In the genomic region with DNA sequence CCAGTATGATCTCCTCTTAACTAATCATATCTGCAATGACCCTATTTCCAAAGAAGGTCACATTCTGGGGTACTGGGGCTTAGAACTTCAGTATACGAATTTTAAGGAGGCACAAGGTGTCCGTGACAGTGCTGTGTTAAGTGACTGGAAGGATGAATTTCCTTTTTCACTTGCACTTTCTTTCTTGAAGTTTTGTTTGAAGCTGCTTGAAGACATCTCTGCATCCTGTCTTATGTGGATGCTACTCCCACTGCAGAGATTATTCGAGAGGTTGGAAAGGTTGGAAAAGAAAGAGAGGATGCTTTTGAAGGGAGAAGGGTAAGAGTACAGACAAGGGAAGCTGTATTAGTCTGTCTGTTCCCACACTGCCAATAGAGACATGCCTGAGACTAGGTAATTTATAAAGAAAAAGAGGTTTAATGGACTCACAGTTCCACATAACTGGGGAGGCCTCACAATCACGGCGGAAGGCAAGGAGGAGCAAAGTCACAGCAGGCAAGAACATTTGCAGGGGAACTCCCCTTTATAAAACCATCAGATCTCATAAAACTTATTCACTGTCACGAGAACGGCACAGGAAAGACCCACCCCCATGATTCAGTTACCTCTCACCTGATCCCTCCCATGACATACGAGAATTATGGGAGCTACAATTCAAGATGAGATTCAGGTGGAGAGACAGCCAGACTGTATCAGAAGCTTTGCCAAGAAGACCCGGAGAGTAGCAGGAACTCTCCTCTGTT, we compare ENCODE assay signal across 14 cellular contexts. TPM values are rescaled to one million over a fixed set of nuclear protein-coding genes. Genes with fewer than 3 reads are reported as not detected.
A peak's percentile ranks its signal among the peaks of the same experiment; 100 is the strongest.
DNase-seq lines count a peak whose midpoint lies in the region; ATAC-seq and TF ChIP-seq lines count a peak whose summit lies in the region.
"Had no signal": no experiment of that assay in that cellular context is flagged by ENCODE, and none has a peak within 500 bp of the region (broad histone marks: within the 10 kb centered on the region; RNA-seq: fewer than 3 reads in every experiment).

No MANE protein-coding gene starts in this region.

- CTCF ChIA-PET in PC-3 (lab: Charles Lee), result interaction anchor here (1.0 to 1.1 kb wide), 2 partner anchors 26 to 98 kb away, joined by 3 read pairs; no protein-coding TSS in a partner anchor
- CTCF ChIA-PET in activated CD4-positive, alpha-beta memory T cell treated with anti-CD3 and anti-CD28 coated beads, Interleukin-2, amount 10 ng/mL, durations not matched to agents 7 days and 5 days (lab: Charles Lee), result interaction anchor here (1.1 to 6.3 kb wide), 4 partner anchors 16 to 45 kb away, joined by 3 to 29 read pairs (median 6); a partner anchor contains a TSS

- no peaks in the 10 kb centered on the region; the same call in 1 of the 2 replicates for H3K79me2 ChIP-seq in PC-3 (ENCODE audit: low read length)

- H3K4me2 ChIP-seq in PC-3 (ENCODE audit: low read length), result peak overlapping the region; percentile 68
- H3K4me2 ChIP-seq: BLaER1 had no signal

- H3K4me1 ChIP-seq in PC-3 (ENCODE audit: insufficient read depth, low read length), result peaks cover 29% of the 10 kb centered on the region

- peaks cover 16% of the 10 kb centered on the region for H3K9me3 Mint-ChIP-seq in activated CD4-positive, alpha-beta memory T cell treated with anti-CD3 and anti-CD28 coated beads, Interleukin-2, amount 10 ng/mL, durations not matched to agents 7 days and 5 days
- H3K9me3 Mint-ChIP-seq in nephron progenitor cell, result peaks cover 7% of the 10 kb centered on the region

- H3K9me2 ChIP-seq in PC-3 (replicated peaks; ENCODE audit: low read length), result no peaks in the 10 kb centered on the region

- H3K27me3 Mint-ChIP-seq in activated CD4-positive, alpha-beta memory T cell treated with anti-CD3 and anti-CD28 coated beads, Interleukin-2, amount 10 ng/mL, durations not matched to agents 7 days and 5 days, result peaks cover 54% of the 10 kb centered on the region
- H3K27me3 Mint-ChIP-seq in nephron progenitor cell (ENCODE audit: low read depth, poor library complexity), result peaks cover 20% of the 10 kb centered on the region

- H4K20me1 ChIP-seq in PC-3 (ENCODE audit: low read length), result no peaks in the 10 kb centered on the region
- H4K20me1 ChIP-seq: BLaER1 had no signal

- no peaks in the 10 kb centered on the region for H3K27me3 ChIP-seq in PC-3 (ENCODE audit: low read length)
- H3K27me3 ChIP-seq: BLaER1, brain microvascular endothelial cell had no signal

- H3K9me3 ChIP-seq in PC-3 (ENCODE audit: low read length), result no peaks in the 10 kb centered on the region
- H3K9me3 ChIP-seq: BLaER1 had no signal

- H3K36me3 ChIP-seq in PC-3 (ENCODE audit: low read depth, low read length), result no peaks in the 10 kb centered on the region
- H3K36me3 ChIP-seq: BLaER1, brain microvascular endothelial cell had no signal

- H3K4me3 ChIP-seq in PC-3 (ENCODE audit: low read length), result no peak overlapping the region
- H3K4me3 ChIP-seq: BLaER1 had no signal

- H3K4me3 Mint-ChIP-seq in activated CD4-positive, alpha-beta memory T cell treated with anti-CD3 and anti-CD28 coated beads, Interleukin-2, amount 10 ng/mL, durations not matched to agents 7 days and 5 days, result no peak overlapping the region
- H3K4me3 Mint-ChIP-seq in nephron progenitor cell, result no peak overlapping the region

- intact Hi-C loops in PC-3 (cut with micrococcal nuclease), result loop anchor here (1.0 to 2.0 kb wide), 4 partner anchors 16 to 99 kb away; no protein-coding TSS in a partner anchor

- no peak for TF ChIP-seq CTCF in PC-3 (conservative IDR thresholded peaks at IDR 0.05; ENCODE audit: low read depth, low read length)
- TF ChIP-seq CTCF in nephron progenitor cell (IDR thresholded peaks at IDR 0.05), result no peak

- peaks cover 52% of the 10 kb centered on the region for H3K36me3 Mint-ChIP-seq in activated CD4-positive, alpha-beta memory T cell treated with anti-CD3 and anti-CD28 coated beads, Interleukin-2, amount 10 ng/mL, durations not matched to agents 7 days and 5 days (ENCODE audit: low read depth)
- H3K36me3 Mint-ChIP-seq in nephron progenitor cell (ENCODE audit: low read depth), result peaks cover 11% of the 10 kb centered on the region

- 0 out of 2 replicates have a peak overlapping the region, but pooled peaks have one; percentile 7 for H2AFZ ChIP-seq in PC-3 (ENCODE audit: low read length)

- H3F3A ChIP-seq in PC-3 (ENCODE audit: low read length, unreplicated experiment), result no peaks in the 10 kb centered on the region

- H3K27ac Mint-ChIP-seq in activated CD4-positive, alpha-beta memory T cell treated with anti-CD3 and anti-CD28 coated beads, Interleukin-2, amount 10 ng/mL, durations not matched to agents 7 days and 5 days, result peak overlapping the region; percentile 6
- no peak overlapping the region for H3K27ac Mint-ChIP-seq in nephron progenitor cell

- peak overlapping the region; percentile 78 for H3K9ac ChIP-seq in PC-3 (ENCODE audit: low read length)
- H3K9ac ChIP-seq: BLaER1 had no signal

- TSS peak; percentile 81 for BruUV-seq in PC-3 (replicated peaks; lab: Mats Ljungman, UMichigan)

- peaks cover 63% of the 10 kb centered on the region for H3K4me1 Mint-ChIP-seq in activated CD4-positive, alpha-beta memory T cell treated with anti-CD3 and anti-CD28 coated beads, Interleukin-2, amount 10 ng/mL, durations not matched to agents 7 days and 5 days
- peaks cover 12% of the 10 kb centered on the region for H3K4me1 Mint-ChIP-seq in nephron progenitor cell

- H3K27ac ChIP-seq in PC-3 (ENCODE audit: low read length), result peak overlapping the region; percentile 93
- H3K27ac ChIP-seq: BLaER1, brain microvascular endothelial cell, HL-60 had no signal

- peak; percentile 18 for ATAC-seq in PC-3

- POLR2A ChIA-PET in PC-3 (lab: Charles Lee; ENCODE audit: unreplicated experiment), result no interaction called here
- POLR2A ChIA-PET in activated CD4-positive, alpha-beta memory T cell treated with anti-CD3 and anti-CD28 coated beads, Interleukin-2, amount 10 ng/mL, durations not matched to agents 7 days and 5 days (lab: Charles Lee), result interaction anchor here (1.5 kb wide), 1 partner anchor 33 kb away, joined by 3 read pairs; no protein-coding TSS in a partner anchor

- peak; percentile 69 for DNase-seq in PC-3
- DNase-seq in activated CD4-positive, alpha-beta memory T cell treated with anti-CD3 and anti-CD28 coated beads, Interleukin-2, amount 10 ng/mL, durations not matched to agents 7 days and 5 days, result peak; percentile 31
- peak; percentile 50 for DNase-seq in central memory CD4-positive, alpha-beta T cell
- DNase-seq in stimulated activated CD4-positive, alpha-beta T cell treated with anti-CD3 and anti-CD28 coated beads, Interleukin-4, amount 100 ng/mL, for 1 hour, result peak; percentile 60
- no peak for DNase-seq in DMS53 (lab: John Stamatoyannopoulos, UW)
- no peak for DNase-seq in nephron progenitor cell
- DNase-seq in NCI-H2107 treated with DMSO at 0.1 percent for 48 hours (lab: John Stamatoyannopoulos, UW; ENCODE audit: unreplicated experiment), result no peak
- no peak for DNase-seq in NCI-H345 (lab: John Stamatoyannopoulos, UW)
- DNase-seq: brain microvascular endothelial cell, HCEC 1CT, midbrain, NCI-H2081 treated with DMSO at 0.1 percent for 48 hours had no signal

RNA-seq across cellular contexts. Expression of a gene that starts 3.6 kb away (rescaled TPM):
- total RNA-seq in PC-3 (2014; rRNA removed), result 9.5 and 13.1 TPM in 2 replicates
- total RNA-seq in activated CD4-positive, alpha-beta memory T cell treated with anti-CD3 and anti-CD28 coated beads, Interleukin-2, amount 10 ng/mL, durations not matched to agents 7 days and 5 days, result 10 to 100 TPM; 20.0 to 21.0 TPM

RNA-seq across cellular contexts. Expression of a gene that starts 36.0 kb away (rescaled TPM):
- total RNA-seq in PC-3 (2014; rRNA removed), result 0.35 and 2.1 TPM in 2 replicates
- 100 to 1,000 TPM; 119 to 120 TPM for total RNA-seq in activated CD4-positive, alpha-beta memory T cell treated with anti-CD3 and anti-CD28 coated beads, Interleukin-2, amount 10 ng/mL, durations not matched to agents 7 days and 5 days

RNA-seq across cellular contexts. Expression of a gene that starts 47.9 kb away (rescaled TPM):
- 5.0 and 6.5 TPM in 2 replicates for total RNA-seq in PC-3 (2014; rRNA removed)
- total RNA-seq in activated CD4-positive, alpha-beta memory T cell treated with anti-CD3 and anti-CD28 coated beads, Interleukin-2, amount 10 ng/mL, durations not matched to agents 7 days and 5 days, result 10 to 100 TPM; 84.8 to 91.1 TPM

Comparison
In these comparisons a context has a peak if more than half of its experiments do, and no peak if none do; other contexts are left out.
1. DNase-seq: peak in PC-3 (single experiment), activated CD4-positive, alpha-beta memory T cell treated with anti-CD3 and anti-CD28 coated beads, Interleukin-2, amount 10 ng/mL, durations not matched to agents 7 days and 5 days (single experiment), central memory CD4-positive, alpha-beta T cell (single experiment) and stimulated activated CD4-positive, alpha-beta T cell treated with anti-CD3 and anti-CD28 coated beads, Interleukin-4, amount 100 ng/mL, for 1 hour (single experiment); none in DMS53 (single experiment), nephron progenitor cell (single experiment), NCI-H2107 treated with DMSO at 0.1 percent for 48 hours (single experiment) and NCI-H345 (single experiment).
2. RNA of a gene that starts 36.0 kb away (total RNA-seq): 119 to 120 TPM in activated CD4-positive, alpha-beta memory T cell treated with anti-CD3 and anti-CD28 coated beads, Interleukin-2, amount 10 ng/mL, durations not matched to agents 7 days and 5 days; 0.35 to 2.1 TPM in PC-3; every median in the first group is over 10 times any median in the second.
3. RNA of a gene that starts 47.9 kb away (total RNA-seq): 84.8 to 91.1 TPM in activated CD4-positive, alpha-beta memory T cell treated with anti-CD3 and anti-CD28 coated beads, Interleukin-2, amount 10 ng/mL, durations not matched to agents 7 days and 5 days; 5.0 to 6.5 TPM in PC-3; every median in the first group is over 10 times any median in the second.